3 cellular contexts compared by ENCODE assay signal in the genomic region with DNA sequence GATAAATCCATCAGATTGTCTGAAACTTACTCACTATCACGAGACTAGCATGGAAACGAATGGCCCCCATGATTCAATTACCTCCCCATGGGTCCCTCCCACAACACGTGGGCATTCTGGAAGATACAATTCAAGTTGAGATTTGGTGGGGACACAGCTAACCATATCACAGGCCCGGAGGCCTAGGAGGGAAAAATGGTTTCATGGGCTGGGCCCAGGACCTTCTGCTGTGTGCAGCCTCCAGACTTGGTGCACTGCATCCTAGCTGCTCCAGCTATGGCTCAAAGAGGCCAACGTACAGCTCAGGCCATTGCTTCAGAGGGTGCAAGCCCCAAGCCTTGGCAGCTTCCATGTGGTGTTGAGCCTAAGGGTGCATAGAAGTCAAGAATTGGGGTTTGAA.
DNase-seq lines count a peak whose midpoint lies in the region; ATAC-seq, FAIRE-seq and TF ChIP-seq lines count a peak whose summit lies in the region.
"Not testable (repeated sequence)": the region's sequence is repeated elsewhere in the genome, so short reads cannot be mapped to it uniquely, and the experiment has no call there.

No MANE protein-coding gene starts in this region.

- not testable (repeated sequence) for TF ChIP-seq CTCF in A549 (IDR thresholded peaks at IDR 0.05); HEK293 (tag by site-specific recombination; IDR thresholded peaks at IDR 0.05)

- intact Hi-C loops in Right ventricle myocardium inferior (cut with DNase I), result not testable (repeated sequence)

- TF ChIP-seq RAD21 in A549 (conservative IDR thresholded peaks at IDR 0.05 in 1 of 2, IDR thresholded peaks at IDR 0.05 in 1 of 2), result not testable (repeated sequence)

- 0% methylated on average over 3 of the region's 5 CpGs for WGBS in A549 (ENCODE audit: missing lambda C conversion rate)

- not testable (repeated sequence) for ATAC-seq in A549, Right ventricle myocardium inferior

- not testable (repeated sequence) for DNase-seq in A549 (ENCODE audit: low read depth in 1 of 2, low spot score in 1 of 2)
- peak; percentile 35 for DNase-seq in Right ventricle myocardium inferior (ENCODE audit: missing footprints)

- H3K27ac ChIP-seq in A549; HEK293 (ENCODE audit: extremely low read depth, low read depth, low read length): not testable (repeated sequence)

- not testable (repeated sequence) for H3K36me3 ChIP-seq in HEK293 (ENCODE audit: control insufficient read depth in 2 of 2, insufficient read depth in 1 of 2, low read length in 2 of 2)

- not testable (repeated sequence) for H3K4me1 ChIP-seq in A549; HEK293 (ENCODE audit: control insufficient read depth, insufficient read depth, low read length)

- CTCF ChIA-PET in A549 (lab: Yijun Ruan, JAX); HEK293 (lab: Yijun Ruan, JAX): not testable (repeated sequence)

- POLR2A ChIA-PET in A549 (lab: Yijun Ruan, JAX); HEK293 (lab: Yijun Ruan, JAX): not testable (repeated sequence)

- not testable (repeated sequence) for H3K4me2 ChIP-seq in A549

- not testable (repeated sequence) for TF ChIP-seq EP300 in A549 (IDR thresholded peaks at IDR 0.05)

- FAIRE-seq in A549 (lab: Jason Lieb, UNC), result not testable (repeated sequence)

- not testable (repeated sequence) for H3K9me3 ChIP-seq in A549; HEK293 (ENCODE audit: control insufficient read depth, insufficient read depth, low read depth, low read length)

- TF ChIP-seq POLR2A in A549 (IDR thresholded peaks at IDR 0.05; ENCODE audit: low read length), result not testable (repeated sequence)

- not testable (repeated sequence) for H3K4me3 ChIP-seq in A549; HEK293 (ENCODE audit: low read depth, low read length)

TF ChIP-seq in A549, 52 proteins besides CTCF, POLR2A, EP300 and RAD21:
- peak; percentile 57 for TF ChIP-seq ZFP36 (IDR thresholded peaks at IDR 0.05; ENCODE audit: borderline replicate concordance, partially characterized antibody)

TF ChIP-seq in HEK293, 187 proteins besides CTCF, POLR2A, EP300 and RAD21:
- TF ChIP-seq ZNF585B (tag by site-specific recombination; IDR thresholded peaks at IDR 0.05), result peak; percentile 91
